9 cellular contexts compared by ENCODE assay signal in the genomic region with DNA sequence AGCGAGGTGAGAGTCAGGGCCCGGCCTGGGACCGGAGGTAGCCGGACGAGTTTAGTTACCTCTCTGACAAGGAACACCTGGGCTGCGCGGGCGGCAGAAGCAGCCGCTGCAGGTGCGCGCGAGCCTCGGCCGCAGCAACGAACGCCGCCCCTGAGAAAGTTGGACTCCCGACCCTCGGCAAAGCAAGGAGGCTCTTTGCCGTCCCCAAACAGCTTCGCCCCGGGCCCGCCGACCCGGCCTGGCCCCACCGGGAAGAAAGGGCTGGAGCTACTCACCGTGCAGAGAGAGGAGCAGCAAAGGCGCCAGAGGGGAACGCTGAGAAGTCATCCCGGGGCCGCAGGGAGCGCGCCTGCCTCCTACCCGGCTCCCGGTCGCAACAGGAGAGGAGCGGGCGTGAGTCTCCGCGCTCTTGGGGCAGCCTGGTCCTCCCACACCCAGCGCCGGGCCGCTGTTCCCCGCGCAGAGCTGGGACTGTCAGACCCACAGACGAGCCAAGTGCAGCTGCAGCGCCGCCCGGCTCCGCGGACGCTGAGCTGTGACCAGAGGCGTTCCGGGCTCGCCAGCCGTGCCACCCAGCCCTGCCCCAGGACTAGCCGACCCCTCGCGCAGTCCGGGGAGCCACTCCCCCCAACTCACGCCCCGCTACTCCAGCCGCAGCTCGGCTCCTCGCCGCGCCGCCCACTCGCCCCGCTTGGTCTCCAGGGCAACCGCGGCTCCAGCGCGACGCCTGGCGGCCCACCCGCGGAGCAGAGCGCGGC. TPM values are rescaled to one million over a fixed set of nuclear protein-coding genes. Genes with fewer than 3 reads are reported as not detected.
DNase-seq lines count a peak whose midpoint lies in the region; ATAC-seq, FAIRE-seq and TF ChIP-seq lines count a peak whose summit lies in the region.
"Had no signal": no experiment of that assay in that cellular context is flagged by ENCODE, and none has a peak within 500 bp of the region (broad histone marks: within the 10 kb centered on the region; RNA-seq: fewer than 3 reads in every experiment).

A gene with protein sequence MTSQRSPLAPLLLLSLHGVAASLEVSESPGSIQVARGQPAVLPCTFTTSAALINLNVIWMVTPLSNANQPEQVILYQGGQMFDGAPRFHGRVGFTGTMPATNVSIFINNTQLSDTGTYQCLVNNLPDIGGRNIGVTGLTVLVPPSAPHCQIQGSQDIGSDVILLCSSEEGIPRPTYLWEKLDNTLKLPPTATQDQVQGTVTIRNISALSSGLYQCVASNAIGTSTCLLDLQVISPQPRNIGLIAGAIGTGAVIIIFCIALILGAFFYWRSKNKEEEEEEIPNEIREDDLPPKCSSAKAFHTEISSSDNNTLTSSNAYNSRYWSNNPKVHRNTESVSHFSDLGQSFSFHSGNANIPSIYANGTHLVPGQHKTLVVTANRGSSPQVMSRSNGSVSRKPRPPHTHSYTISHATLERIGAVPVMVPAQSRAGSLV (minus strand): TSS at position 591 of the 758 bp plus-strand sequence. CDS start 264 bp downstream, at position 327.

- H3K4me2 ChIP-seq in BLaER1 treated with 17β-estradiol and CSF1 and Interleukin-3, amounts not matched to agents 10 nM and 100 nM, result peak within 1 kb of the TSS; percentile 84 to 99 (median 92)

- no peak for FAIRE-seq in GM19239 (lab: Jason Lieb, UNC)

- H3K27me3 ChIP-seq in BLaER1 treated with 17β-estradiol and CSF1 and Interleukin-3, amounts not matched to agents 10 nM and 100 nM, result peaks cover 28 to 39% (median 37%) of the 10 kb centered on the region in 11 experiments
- peaks cover 0 to 26% (median 0%) of the 10 kb centered on the region in 4 donors for H3K27me3 ChIP-seq in esophagus muscularis mucosa

- H3K36me3 Mint-ChIP-seq in naive B cell, result no peaks in the 10 kb centered on the region
- H3K36me3 Mint-ChIP-seq in stimulated activated effector memory CD8-positive, alpha-beta T cell treated with anti-CD3 and anti-CD28 coated beads, Interleukin-12 subunit alpha, Interleukin-12 subunit beta, amount 100 ng/mL, for 72 hours, result no peaks in the 10 kb centered on the region

- peaks cover 41 to 57% (median 44%) of the 10 kb centered on the region in 3 donors for H3K27me3 Mint-ChIP-seq in naive B cell

- H3K4me3 ChIP-seq in BLaER1 treated with 17β-estradiol and CSF1 and Interleukin-3, amounts not matched to agents 10 nM and 100 nM, result peak within 1 kb of the TSS; percentile 59 to 76 (median 68)
- peak within 1 kb of the TSS; percentile 65 to 86 (median 68) for H3K4me3 ChIP-seq in esophagus muscularis mucosa

- H3K27ac ChIP-seq in BLaER1 treated with 17β-estradiol and CSF1 and Interleukin-3, amounts not matched to agents 10 nM and 100 nM, result no peak within 1 kb of the TSS
- peak within 1 kb of the TSS; percentile 68 to 78 (median 72) for H3K27ac ChIP-seq in esophagus muscularis mucosa (replicated peaks in 1 of 4)

- ATAC-seq in HG03432 (IDR thresholded peaks at IDR 0.05; ENCODE audit: unreplicated experiment), result peak; percentile 99
- peak; percentile 87 to 90 for ATAC-seq in naive B cell (ENCODE audit: low read depth in 2 of 2)
- peak; percentile 93 for ATAC-seq in stimulated activated effector memory CD8-positive, alpha-beta T cell treated with anti-CD3 and anti-CD28 coated beads, Interleukin-12 subunit alpha, Interleukin-12 subunit beta, amount 100 ng/mL, for 72 hours

- peak; percentile 76 to 83 (median 79) for TF ChIP-seq CTCF in esophagus muscularis mucosa (IDR thresholded peaks at IDR 0.05)

- DNase-seq in GM19239 (ENCODE audit: insufficient read length, low spot score) (peak; percentile 66), NCI-H82 treated with DMSO at 0.1 percent for 48 hours (lab: John Stamatoyannopoulos, UW; ENCODE audit: unreplicated experiment) (peak; percentile 76), esophagus muscularis mucosa (ENCODE audit: extremely low spot score) (no peak), naive B cell (peak; percentile 32)
- DNase-seq in activated T-cell treated with anti-CD3 and anti-CD28 coated beads, Interleukin-2, amount 50 U/mL, for 1 hour, result peak; percentile 78
- DNase-seq in stimulated activated effector memory CD8-positive, alpha-beta T cell treated with anti-CD3 and anti-CD28 coated beads, Interleukin-12 subunit alpha, Interleukin-12 subunit beta, amount 100 ng/mL, for 72 hours (ENCODE audit: low spot score in 2 of 2), result peak; percentile 58 to 69

- H3K9ac ChIP-seq in BLaER1 treated with 17β-estradiol and CSF1 and Interleukin-3, amounts not matched to agents 10 nM and 100 nM, result peak within 1 kb of the TSS; percentile 34 to 68 (median 59); a peak in 19 of 22 replicates

- TF ChIP-seq POLR2A in esophagus muscularis mucosa (IDR thresholded peaks at IDR 0.05; ENCODE audit: low read depth), result no peak

- H3K4me3 Mint-ChIP-seq in naive B cell, result peak within 1 kb of the TSS; percentile 70 to 88 (median 82)
- peak within 1 kb of the TSS; percentile 72 for H3K4me3 Mint-ChIP-seq in stimulated activated effector memory CD8-positive, alpha-beta T cell treated with anti-CD3 and anti-CD28 coated beads, Interleukin-12 subunit alpha, Interleukin-12 subunit beta, amount 100 ng/mL, for 72 hours

- H3K36me3 ChIP-seq in BLaER1 treated with 17β-estradiol and CSF1 and Interleukin-3, amounts not matched to agents 10 nM and 100 nM, result no peaks in the 10 kb centered on the region
- no peaks in the 10 kb centered on the region for H3K36me3 ChIP-seq in esophagus muscularis mucosa

- no peak for TF ChIP-seq EP300 in esophagus muscularis mucosa (IDR thresholded peaks at IDR 0.05)

- peak within 1 kb of the TSS in 2 of 6 donors; percentile 52 to 58 for H3K27ac Mint-ChIP-seq in naive B cell
- H3K27ac Mint-ChIP-seq in stimulated activated effector memory CD8-positive, alpha-beta T cell treated with anti-CD3 and anti-CD28 coated beads, Interleukin-12 subunit alpha, Interleukin-12 subunit beta, amount 100 ng/mL, for 72 hours, result no peak within 1 kb of the TSS

- no peaks in the 10 kb centered on the region; a peak in 1 of 22 replicates for H4K20me1 ChIP-seq in BLaER1 treated with 17β-estradiol and CSF1 and Interleukin-3, amounts not matched to agents 10 nM and 100 nM

- intact Hi-C loops in esophagus muscularis mucosa (cut with DNase I), result loop anchor here (1.0 to 10.0 kb wide), 3 partner anchors 63 to 150 kb away; no protein-coding TSS in a partner anchor

- H3K4me1 ChIP-seq in BLaER1 treated with 17β-estradiol and CSF1 and Interleukin-3, amounts not matched to agents 10 nM and 100 nM, result peaks cover 0 to 12% (median 8%) of the 10 kb centered on the region in 10 experiments; a peak in 13 of 20 replicates
- H3K4me1 ChIP-seq in esophagus muscularis mucosa, result peaks cover 7 to 14% (median 12%) of the 10 kb centered on the region in 4 donors

- H3K9me3 ChIP-seq in BLaER1 treated with 17β-estradiol and CSF1 and Interleukin-3, amounts not matched to agents 10 nM and 100 nM (replicated peaks in 1 of 11), result no peaks in the 10 kb centered on the region
- H3K9me3 ChIP-seq in esophagus muscularis mucosa, result no peaks in the 10 kb centered on the region

- H3K9me3 Mint-ChIP-seq in naive B cell, result peaks cover 0 to 1% (median 0%) of the 10 kb centered on the region in 7 donors
- H3K9me3 Mint-ChIP-seq in stimulated activated effector memory CD8-positive, alpha-beta T cell treated with anti-CD3 and anti-CD28 coated beads, Interleukin-12 subunit alpha, Interleukin-12 subunit beta, amount 100 ng/mL, for 72 hours, result no peaks in the 10 kb centered on the region

- under 1% methylated on average over 44 of the region's 80 CpGs for WGBS in esophagus muscularis mucosa

- peaks cover 6 to 12% (median 9%) of the 10 kb centered on the region in 3 donors for H3K4me1 Mint-ChIP-seq in naive B cell
- no peaks in the 10 kb centered on the region for H3K4me1 Mint-ChIP-seq in stimulated activated effector memory CD8-positive, alpha-beta T cell treated with anti-CD3 and anti-CD28 coated beads, Interleukin-12 subunit alpha, Interleukin-12 subunit beta, amount 100 ng/mL, for 72 hours

RNA-seq across cellular contexts. Expression of the gene that starts here (rescaled TPM):
- total RNA-seq in esophagus muscularis mucosa, result 10 to 100 TPM in 1 of 4 donors, 1 to 10 TPM in 3; 7.0 to 13.7 (median 8.2) TPM
- polyA plus RNA-seq in naive B cell (ENCODE audit: low read depth in 6 of 6), result not detected
- total RNA-seq: activated CD8-positive, alpha-beta memory T cell treated with anti-CD3 and anti-CD28 coated beads for 36 hours had no signal

Comparison
In these comparisons a context has a peak if more than half of its experiments do, and no peak if none do; other contexts are left out.
1. Peak in DNase-seq and ATAC-seq in naive B cell; RNA of the gene not detected or under 1 TPM.
2. H3K27ac ChIP-seq: peak in esophagus muscularis mucosa (4 of 4); none in BLaER1 treated with 17β-estradiol and CSF1 and Interleukin-3, amounts not matched to agents 10 nM and 100 nM (0 of 11).
3. Peak in every context shown above with its lines, with median percentiles within 50 percentile points of each other: ATAC-seq.